ENCODE assay signal across 8 cellular contexts in the genomic region with DNA sequence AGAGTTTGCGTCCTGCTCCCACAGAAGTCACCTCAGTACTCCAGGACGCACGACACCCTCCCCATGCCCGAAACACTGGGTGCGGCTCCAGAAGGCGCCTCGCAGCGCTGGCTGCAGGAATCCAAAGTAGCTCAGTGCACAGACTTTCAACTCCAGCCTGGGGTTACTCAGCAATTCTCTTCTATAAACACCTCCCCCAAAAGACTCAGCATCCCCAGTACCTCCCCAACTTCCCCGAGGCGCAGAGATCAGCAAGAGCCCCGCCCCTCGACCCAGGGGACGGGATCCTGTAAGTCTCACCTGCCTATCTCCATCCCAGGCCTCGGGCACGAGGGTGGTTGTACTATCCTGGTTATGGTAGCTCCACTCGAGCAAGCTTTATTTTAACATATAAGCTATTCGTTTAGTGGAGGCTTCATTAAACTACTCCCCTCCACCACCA.
DNase-seq lines count a peak whose midpoint lies in the region; ATAC-seq and TF ChIP-seq lines count a peak whose summit lies in the region.

No MANE protein-coding gene starts in this region.

- peak overlapping the region; percentile 80 for H3K4me2 ChIP-seq in Loucy (ENCODE audit: low read depth, low read length, poor library complexity, severe bottlenecking)
- peak overlapping the region; percentile 60 for H3K4me2 ChIP-seq in mesendoderm (ENCODE audit: low read length)

- CTCF ChIA-PET in CD8-positive, alpha-beta T cell (lab: Charles Lee): interaction anchor here (1.1 kb wide), 1 partner anchor 25 kb away, joined by 4 read pairs; no protein-coding TSS in a partner anchor

- H3K27ac Mint-ChIP-seq in CD8-positive, alpha-beta T cell: no peak overlapping the region
- peak overlapping the region in 1 of 5 experiments; percentile 23 for H3K27ac Mint-ChIP-seq in brain

- WGBS in mesendoderm (ENCODE audit: extremely low coverage, insufficient coverage, low lambda C conversion rate): no CpG with 5 or more reads among the region's 17 CpGs

- H3K18ac ChIP-seq in mesendoderm (ENCODE audit: low read length): peak overlapping the region; percentile 63

- H4K20me1 ChIP-seq in Loucy (ENCODE audit: insufficient read depth, low read length, poor library complexity, severe bottlenecking): no peaks in the 10 kb centered on the region

- peak overlapping the region; percentile 63 for H2AFZ ChIP-seq in Loucy (ENCODE audit: low read length)

- peak overlapping the region; percentile 47 for H3K4me3 ChIP-seq in CD8-positive, alpha-beta T cell (ENCODE audit: low read depth, low read length)
- H3K4me3 ChIP-seq in Loucy (ENCODE audit: low read length, poor library complexity, severe bottlenecking) (peak overlapping the region; percentile 71), mesendoderm (ENCODE audit: low read length) (no peak overlapping the region)

- H2BK15ac ChIP-seq in mesendoderm (replicated peaks; ENCODE audit: low read depth): no peak overlapping the region

- H3K4me1 Mint-ChIP-seq in CD8-positive, alpha-beta T cell (ENCODE audit: low read depth): peaks cover 23% of the 10 kb centered on the region
- peaks cover 28% of the 10 kb centered on the region for H3K4me1 Mint-ChIP-seq in brain

- no peak overlapping the region for H3K4ac ChIP-seq in mesendoderm (ENCODE audit: low read depth, low read length)

- peak overlapping the region; percentile 30 for H3K56ac ChIP-seq in mesendoderm (ENCODE audit: low read length)

- ATAC-seq in CD8-positive, alpha-beta T cell: no peak
- no peak for ATAC-seq in HG02588 (IDR thresholded peaks at IDR 0.05; ENCODE audit: unreplicated experiment)

- no peaks in the 10 kb centered on the region for H3K36me3 Mint-ChIP-seq in CD8-positive, alpha-beta T cell
- H3K36me3 Mint-ChIP-seq in brain: no peaks in the 10 kb centered on the region

- H4K8ac ChIP-seq in mesendoderm (ENCODE audit: low read depth, low read length): no peak overlapping the region

- H3K9me3 ChIP-seq in CD8-positive, alpha-beta T cell (ENCODE audit: low read length): no peaks in the 10 kb centered on the region
- H3K9me3 ChIP-seq in Loucy (ENCODE audit: insufficient read depth, low read depth, low read length): no peaks in the 10 kb centered on the region

- H3K9me2 ChIP-seq in Loucy (replicated peaks; ENCODE audit: low read depth, low read length): no peaks in the 10 kb centered on the region

- H4K5ac ChIP-seq in mesendoderm (ENCODE audit: low read length): no peak overlapping the region

- H3K79me1 ChIP-seq in mesendoderm (ENCODE audit: low read length): no peaks in the 10 kb centered on the region

- H3K23ac ChIP-seq in mesendoderm (ENCODE audit: low read length): no peak overlapping the region

- H3F3A ChIP-seq in Loucy (ENCODE audit: low read depth): peaks cover 3% of the 10 kb centered on the region; the same call in 1 of the 2 replicates

- no peak overlapping the region for H3K27ac ChIP-seq in CD8-positive, alpha-beta T cell (ENCODE audit: low read depth, low read length)
- no peak overlapping the region for H3K27ac ChIP-seq in mesendoderm (ENCODE audit: low read depth, low read length)

- no peak for DNase-seq in CD8-positive, alpha-beta T cell
- DNase-seq in mesendoderm (peak; percentile 82), NCI-H510A treated with DMSO at 0.1 percent for 48 hours (lab: John Stamatoyannopoulos, UW) (no peak), HuH-7 (ENCODE audit: low spot score) (no peak), inferior parietal cortex (ENCODE audit: extremely low spot score) (no peak)

- no peaks in the 10 kb centered on the region for H3K9me3 Mint-ChIP-seq in CD8-positive, alpha-beta T cell
- H3K9me3 Mint-ChIP-seq in brain: peaks cover 0 to 4% (median 0%) of the 10 kb centered on the region in 5 experiments

- H3K27me3 ChIP-seq in CD8-positive, alpha-beta T cell (ENCODE audit: insufficient read depth, low read length): peaks cover 25% of the 10 kb centered on the region
- H3K27me3 ChIP-seq in Loucy (ENCODE audit: insufficient read depth, low read length, poor library complexity, severe bottlenecking): no peaks in the 10 kb centered on the region
- peaks cover 22% of the 10 kb centered on the region for H3K27me3 ChIP-seq in mesendoderm (ENCODE audit: insufficient read depth, low read length, poor library complexity)

- H3K27me3 Mint-ChIP-seq in CD8-positive, alpha-beta T cell (ENCODE audit: low read depth): peaks cover 32% of the 10 kb centered on the region
- peaks cover 68% of the 10 kb centered on the region for H3K27me3 Mint-ChIP-seq in brain

- H3K9ac ChIP-seq in Loucy (ENCODE audit: low read depth, low read length, poor library complexity, severe bottlenecking) (peak overlapping the region; percentile 68), mesendoderm (ENCODE audit: low read length) (peak overlapping the region; percentile 28)

- no peak overlapping the region for H2BK120ac ChIP-seq in mesendoderm (ENCODE audit: low read depth, low read length)

- H3K79me2 ChIP-seq in Loucy (ENCODE audit: insufficient read depth, low read length) (no peaks in the 10 kb centered on the region), mesendoderm (ENCODE audit: control insufficient read depth, insufficient read depth, low read length) (no peaks in the 10 kb centered on the region)

- H3K36me3 ChIP-seq in CD8-positive, alpha-beta T cell (ENCODE audit: insufficient read depth, low read length): no peaks in the 10 kb centered on the region
- no peaks in the 10 kb centered on the region for H3K36me3 ChIP-seq in Loucy (ENCODE audit: insufficient read depth, low read length)
- no peaks in the 10 kb centered on the region for H3K36me3 ChIP-seq in mesendoderm (ENCODE audit: control insufficient read depth, insufficient read depth, low read length)

- no peak overlapping the region for H2BK5ac ChIP-seq in mesendoderm (ENCODE audit: low read length)

- POLR2A ChIA-PET in CD8-positive, alpha-beta T cell (lab: Charles Lee): no interaction called here

- TF ChIP-seq CTCF in CD8-positive, alpha-beta T cell (IDR thresholded peaks at IDR 0.05): no peak
- TF ChIP-seq CTCF in Loucy (conservative IDR thresholded peaks at IDR 0.05; ENCODE audit: low read length): no peak
- TF ChIP-seq CTCF in brain (conservative IDR thresholded peaks at IDR 0.05): no peak

- peak overlapping the region; percentile 76 for H3K4me3 Mint-ChIP-seq in CD8-positive, alpha-beta T cell
- H3K4me3 Mint-ChIP-seq in brain: peak overlapping the region; percentile 85 to 95 (median 90)

- no peak overlapping the region for H2AK5ac ChIP-seq in mesendoderm (ENCODE audit: low read length)

- H3K4me1 ChIP-seq in CD8-positive, alpha-beta T cell (ENCODE audit: insufficient read depth, low read length): peaks cover 30% of the 10 kb centered on the region
- H3K4me1 ChIP-seq in Loucy (ENCODE audit: insufficient read depth, low read length, poor library complexity, severe bottlenecking) (peaks cover 39% of the 10 kb centered on the region), mesendoderm (ENCODE audit: control insufficient read depth, low read depth, low read length) (peaks cover 8% of the 10 kb centered on the region)

- intact Hi-C loops in CD8-positive, alpha-beta T cell (cut with DNase I, micrococcal nuclease): no loop called here
